In the genomic region with DNA sequence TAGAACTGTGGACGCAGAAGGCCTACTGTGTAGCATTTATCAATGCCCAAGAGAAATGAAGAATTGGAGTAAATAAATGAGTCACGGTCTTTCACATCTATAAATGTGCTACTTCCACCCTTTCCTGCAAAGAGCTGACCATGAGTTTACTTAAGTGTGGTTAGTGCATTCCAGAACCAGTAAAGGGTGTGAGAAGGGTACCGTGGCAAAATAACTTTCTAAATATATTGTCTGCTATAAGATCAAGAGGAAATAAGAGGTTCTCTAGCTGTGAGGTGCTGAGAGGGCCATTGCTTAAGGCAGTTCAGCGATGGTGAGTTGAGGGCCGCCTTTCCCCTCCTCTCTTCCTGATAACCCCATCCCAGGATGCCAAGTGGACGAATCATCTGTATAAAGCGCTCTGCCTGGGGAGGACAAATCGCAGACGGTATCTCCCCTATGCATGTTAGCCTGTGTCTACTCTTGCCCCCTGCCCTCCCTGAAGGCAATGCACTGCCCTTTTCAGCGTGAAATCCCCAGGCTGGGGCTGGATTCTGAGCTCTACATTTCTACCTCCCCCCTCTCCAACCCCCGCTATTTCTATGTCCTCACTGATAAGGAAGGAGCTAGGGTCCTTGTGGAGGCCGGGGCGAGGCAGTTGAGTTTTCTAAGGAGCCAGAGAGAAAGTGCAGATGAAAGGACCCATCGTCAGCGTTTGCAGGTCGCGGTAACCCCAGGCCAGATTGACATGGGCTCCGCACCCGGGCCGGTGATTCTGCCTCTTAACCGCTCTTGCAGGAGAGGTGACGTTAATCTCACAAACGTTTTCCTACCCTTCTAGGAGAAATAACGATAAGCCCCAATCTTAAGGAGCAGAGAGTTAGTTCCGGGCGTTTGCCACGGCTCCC, we compare ENCODE assay signal across 1 cellular context.
TF ChIP-seq lines count a peak whose summit lies in the region.

No MANE protein-coding gene starts in this region.

TF ChIP-seq in endothelial cell of umbilical vein, 7 proteins besides CTCF, POLR2A, EP300 and RAD21:
- TF ChIP-seq MYC (IDR thresholded peaks at IDR 0.05; ENCODE audit: low read depth, low read length) (no peak), POLR2AphosphoS5 (IDR thresholded peaks at IDR 0.05; ENCODE audit: insufficient read depth, low read depth, low read length) (no peak), GATA2 (IDR thresholded peaks at IDR 0.05; ENCODE audit: insufficient read depth, insufficient read length, low read depth, low read length) (no peak), JUN (IDR thresholded peaks at IDR 0.05; ENCODE audit: borderline replicate concordance, insufficient read depth, insufficient read length, low read depth) (no peak), FOS (IDR thresholded peaks at IDR 0.05; ENCODE audit: borderline replicate concordance, insufficient read depth, low read length) (no peak), MAX (IDR thresholded peaks at IDR 0.05; ENCODE audit: insufficient read depth, insufficient read length) (no peak), EZH2 (IDR thresholded peaks at IDR 0.05; ENCODE audit: borderline replicate concordance, low read depth, low read length, severe bottlenecking) (no peak)
